Comparison of ENCODE assay signal across 1 cellular context in the genomic region with DNA sequence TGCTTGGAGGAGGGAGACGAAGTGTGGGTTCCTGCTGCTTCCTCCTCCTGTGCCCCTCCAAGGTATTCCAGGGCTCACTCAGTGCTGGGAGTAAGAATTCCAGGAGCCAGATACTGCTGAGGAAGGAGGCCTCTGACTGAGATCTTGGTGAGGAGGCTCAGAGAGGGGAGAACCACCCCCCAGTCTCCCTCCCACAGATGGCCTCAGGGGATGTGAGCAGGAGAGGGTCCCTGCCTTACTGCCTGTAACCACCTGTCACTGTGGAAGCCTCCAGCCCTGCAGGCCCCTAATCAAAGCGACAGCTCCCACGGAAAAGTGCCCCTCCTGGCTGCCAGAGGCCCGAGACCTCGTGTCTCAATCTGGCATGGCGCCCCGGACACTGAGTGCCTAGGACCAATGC.
TF ChIP-seq lines count a peak whose summit lies in the region.

No MANE protein-coding gene starts in this region.

TF ChIP-seq in HEK293, 187 proteins besides CTCF, POLR2A, EP300 and RAD21 (continued from another document):
- peak; percentile 66 for TF ChIP-seq ZIC2 (tag by site-specific recombination; IDR thresholded peaks at IDR 0.05)
- TF ChIP-seq ZNF221 (tag by site-specific recombination; IDR thresholded peaks at IDR 0.05; ENCODE audit: borderline replicate concordance): no peak
- no peak for TF ChIP-seq ZFP41 (tag by site-specific recombination; IDR thresholded peaks at IDR 0.05; ENCODE audit: borderline replicate concordance)
- TF ChIP-seq ZNF133 (tag by site-specific recombination; IDR thresholded peaks at IDR 0.05): no peak
- no peak for TF ChIP-seq ZNF416 (tag by site-specific recombination; IDR thresholded peaks at IDR 0.05)
- peak; percentile 44 for TF ChIP-seq GLIS2 (tag by site-specific recombination; IDR thresholded peaks at IDR 0.05)
- TF ChIP-seq ZNF423 (tag by site-specific recombination; IDR thresholded peaks at IDR 0.05): no peak
- TF ChIP-seq ZNF223 (tag by site-specific recombination; IDR thresholded peaks at IDR 0.05): no peak
- TF ChIP-seq, protein P1, sequence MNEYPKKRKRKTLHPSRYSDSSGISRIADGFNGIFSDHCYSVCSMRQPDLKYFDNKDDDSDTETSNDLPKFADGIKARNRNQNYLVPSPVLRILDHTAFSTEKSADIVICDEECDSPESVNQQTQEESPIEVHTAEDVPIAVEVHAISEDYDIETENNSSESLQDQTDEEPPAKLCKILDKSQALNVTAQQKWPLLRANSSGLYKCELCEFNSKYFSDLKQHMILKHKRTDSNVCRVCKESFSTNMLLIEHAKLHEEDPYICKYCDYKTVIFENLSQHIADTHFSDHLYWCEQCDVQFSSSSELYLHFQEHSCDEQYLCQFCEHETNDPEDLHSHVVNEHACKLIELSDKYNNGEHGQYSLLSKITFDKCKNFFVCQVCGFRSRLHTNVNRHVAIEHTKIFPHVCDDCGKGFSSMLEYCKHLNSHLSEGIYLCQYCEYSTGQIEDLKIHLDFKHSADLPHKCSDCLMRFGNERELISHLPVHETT (tag by site-specific recombination; IDR thresholded peaks at IDR 0.05): no peak
- TF ChIP-seq, protein P2, sequence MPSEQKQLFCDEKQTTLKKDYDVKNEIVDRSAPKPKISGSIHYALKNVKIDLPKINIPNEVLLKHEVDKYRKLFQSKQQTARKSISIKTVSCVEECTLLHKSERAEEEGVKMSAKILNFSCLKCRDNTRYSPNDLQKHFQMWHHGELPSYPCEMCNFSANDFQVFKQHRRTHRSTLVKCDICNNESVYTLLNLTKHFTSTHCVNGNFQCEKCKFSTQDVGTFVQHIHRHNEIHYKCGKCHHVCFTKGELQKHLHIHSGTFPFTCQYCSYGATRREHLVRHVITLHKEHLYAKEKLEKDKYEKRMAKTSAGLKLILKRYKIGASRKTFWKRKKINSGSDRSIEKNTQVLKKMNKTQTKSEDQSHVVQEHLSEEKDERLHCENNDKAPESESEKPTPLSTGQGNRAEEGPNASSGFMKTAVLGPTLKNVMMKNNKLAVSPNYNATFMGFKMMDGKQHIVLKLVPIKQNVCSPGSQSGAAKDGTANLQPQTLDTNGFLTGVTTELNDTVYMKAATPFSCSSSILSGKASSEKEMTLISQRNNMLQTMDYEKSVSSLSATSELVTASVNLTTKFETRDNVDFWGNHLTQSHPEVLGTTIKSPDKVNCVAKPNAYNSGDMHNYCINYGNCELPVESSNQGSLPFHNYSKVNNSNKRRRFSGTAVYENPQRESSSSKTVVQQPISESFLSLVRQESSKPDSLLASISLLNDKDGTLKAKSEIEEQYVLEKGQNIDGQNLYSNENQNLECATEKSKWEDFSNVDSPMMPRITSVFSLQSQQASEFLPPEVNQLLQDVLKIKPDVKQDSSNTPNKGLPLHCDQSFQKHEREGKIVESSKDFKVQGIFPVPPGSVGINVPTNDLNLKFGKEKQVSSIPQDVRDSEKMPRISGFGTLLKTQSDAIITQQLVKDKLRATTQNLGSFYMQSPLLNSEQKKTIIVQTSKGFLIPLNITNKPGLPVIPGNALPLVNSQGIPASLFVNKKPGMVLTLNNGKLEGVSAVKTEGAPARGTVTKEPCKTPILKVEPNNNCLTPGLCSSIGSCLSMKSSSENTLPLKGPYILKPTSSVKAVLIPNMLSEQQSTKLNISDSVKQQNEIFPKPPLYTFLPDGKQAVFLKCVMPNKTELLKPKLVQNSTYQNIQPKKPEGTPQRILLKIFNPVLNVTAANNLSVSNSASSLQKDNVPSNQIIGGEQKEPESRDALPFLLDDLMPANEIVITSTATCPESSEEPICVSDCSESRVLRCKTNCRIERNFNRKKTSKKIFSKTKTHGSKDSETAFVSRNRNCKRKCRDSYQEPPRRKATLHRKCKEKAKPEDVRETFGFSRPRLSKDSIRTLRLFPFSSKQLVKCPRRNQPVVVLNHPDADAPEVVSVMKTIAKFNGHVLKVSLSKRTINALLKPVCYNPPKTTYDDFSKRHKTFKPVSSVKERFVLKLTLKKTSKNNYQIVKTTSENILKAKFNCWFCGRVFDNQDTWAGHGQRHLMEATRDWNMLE (tag by site-specific recombination; conservative IDR thresholded peaks at IDR 0.05; ENCODE audit: low read depth): no peak
